In genomic region chr13:103960011-103960410, GRCh38 we compare ENCODE assay signal across 33 cellular contexts.
"Had no signal": no experiment of that assay in that cellular context is flagged by ENCODE, and none has a peak within 500 bp of the region (broad histone marks: within the 10 kb centered on the region; RNA-seq: fewer than 3 reads in every experiment).

No MANE protein-coding gene starts in this region.

- H3K9me3 Mint-ChIP-seq: brain had no signal

- H3K4me1 Mint-ChIP-seq: activated B cell treated with CpG ODN at 0.5 μM for 24 hours; activated CD4-positive, alpha-beta memory T cell treated with anti-CD3 and anti-CD28 coated beads, Interleukin-2, amount 10 ng/mL, durations not matched to agents 7 days and 5 days; activated CD4-positive, alpha-beta T cell treated with anti-CD3 and anti-CD28 coated beads for 36 hours; activated CD4-positive, alpha-beta T cell treated with anti-CD3 and anti-CD28 coated beads, Interleukin-2, amount 10 ng/mL, durations not matched to agents 24 days and 14 days; brain; central memory CD8-positive, alpha-beta T cell; T-helper 17 cell had no signal

- H3K4me1 ChIP-seq: heart left ventricle had no signal

- H3K4me3 Mint-ChIP-seq: activated B cell treated with CpG ODN at 0.5 μM for 24 hours; activated CD4-positive, alpha-beta memory T cell treated with anti-CD3 and anti-CD28 coated beads, Interleukin-2, amount 10 ng/mL, durations not matched to agents 7 days and 5 days; activated CD4-positive, alpha-beta T cell treated with anti-CD3 and anti-CD28 coated beads for 36 hours; activated CD4-positive, alpha-beta T cell treated with anti-CD3 and anti-CD28 coated beads, Interleukin-2, amount 10 ng/mL, durations not matched to agents 24 days and 14 days; activated naive CD8-positive, alpha-beta T cell; activated T-cell treated with anti-CD3 and anti-CD28 coated beads, Interleukin-2, amount 50 U/mL, for 24 hours; activated T-cell treated with anti-CD3 and anti-CD28 coated beads, Interleukin-2, amount 50 U/mL, for 72 hours; brain; central memory CD8-positive, alpha-beta T cell; dendritic cell treated with granulocyte-macrophage colony-stimulating factor and Interleukin-4, amounts not matched to agents 40 ng/mL and 50 ng/mL, for 4 days; effector memory CD8-positive, alpha-beta T cell; T-helper 17 cell; T-helper 2 cell treated with Interferon-gamma antibody and Interleukin-4, amounts not matched to agents 5 μg/mL and 100 μg/mL, for 36 hours had no signal

- H3K27me3 Mint-ChIP-seq: activated B cell treated with CpG ODN at 0.5 μM for 24 hours; activated CD4-positive, alpha-beta memory T cell treated with anti-CD3 and anti-CD28 coated beads, Interleukin-2, amount 10 ng/mL, durations not matched to agents 7 days and 5 days; activated CD4-positive, alpha-beta T cell treated with anti-CD3 and anti-CD28 coated beads for 36 hours; activated CD4-positive, alpha-beta T cell treated with anti-CD3 and anti-CD28 coated beads, Interleukin-2, amount 10 ng/mL, durations not matched to agents 24 days and 14 days; activated naive CD8-positive, alpha-beta T cell; activated T-cell treated with anti-CD3 and anti-CD28 coated beads, Interleukin-2, amount 50 U/mL, for 24 hours; brain; central memory CD8-positive, alpha-beta T cell; dendritic cell treated with granulocyte-macrophage colony-stimulating factor and Interleukin-4, amounts not matched to agents 40 ng/mL and 50 ng/mL, for 4 days; effector memory CD8-positive, alpha-beta T cell; T-helper 17 cell had no signal

- H3K27ac ChIP-seq: breast epithelium, coronary artery, heart left ventricle, WERI-Rb-1 had no signal

- H3K9me3 ChIP-seq: breast epithelium, gastrocnemius medialis, heart left ventricle had no signal

- H3K36me3 ChIP-seq: breast epithelium, gastrocnemius medialis, heart left ventricle, WERI-Rb-1 had no signal

- H3K36me3 Mint-ChIP-seq: activated naive CD8-positive, alpha-beta T cell; brain had no signal

- H3K27me3 ChIP-seq: breast epithelium, gastrocnemius medialis, heart left ventricle had no signal

- ATAC-seq: activated CD4-positive, alpha-beta T cell treated with anti-CD3 and anti-CD28 coated beads for 36 hours; activated T-cell treated with anti-CD3 and anti-CD28 coated beads, Interleukin-2, amount 50 U/mL, for 72 hours; effector memory CD8-positive, alpha-beta T cell; esophagus mucosa; heart left ventricle; T-helper 17 cell had no signal

- H3K4me3 ChIP-seq: breast epithelium, coronary artery, gastrocnemius medialis, heart left ventricle had no signal

- H3K27ac Mint-ChIP-seq: activated B cell treated with CpG ODN at 0.5 μM for 24 hours; activated CD4-positive, alpha-beta memory T cell treated with anti-CD3 and anti-CD28 coated beads, Interleukin-2, amount 10 ng/mL, durations not matched to agents 7 days and 5 days; activated CD4-positive, alpha-beta T cell treated with anti-CD3 and anti-CD28 coated beads for 36 hours; activated CD4-positive, alpha-beta T cell treated with anti-CD3 and anti-CD28 coated beads, Interleukin-2, amount 10 ng/mL, durations not matched to agents 24 days and 14 days; activated naive CD8-positive, alpha-beta T cell; activated T-cell treated with anti-CD3 and anti-CD28 coated beads, Interleukin-2, amount 50 U/mL, for 24 hours; activated T-cell treated with anti-CD3 and anti-CD28 coated beads, Interleukin-2, amount 50 U/mL, for 72 hours; brain; dendritic cell treated with granulocyte-macrophage colony-stimulating factor and Interleukin-4, amounts not matched to agents 40 ng/mL and 50 ng/mL, for 4 days; effector memory CD8-positive, alpha-beta T cell; T-helper 17 cell; T-helper 2 cell treated with Interferon-gamma antibody and Interleukin-4, amounts not matched to agents 5 μg/mL and 100 μg/mL, for 36 hours had no signal

- DNase-seq: activated B cell treated with CpG ODN at 0.5 μM for 24 hours; activated CD4-positive, alpha-beta memory T cell treated with anti-CD3 and anti-CD28 coated beads, Interleukin-2, amount 10 ng/mL, durations not matched to agents 7 days and 5 days; activated CD4-positive, alpha-beta T cell treated with anti-CD3 and anti-CD28 coated beads for 36 hours; activated CD4-positive, alpha-beta T cell treated with anti-CD3 and anti-CD28 coated beads, Interleukin-2, amount 10 ng/mL, durations not matched to agents 24 days and 14 days; activated CD4-positive, alpha-beta T cell treated with anti-CD3 and anti-CD28 coated beads, Interleukin-2, amount 50 U/mL, for 4 hours; activated CD4-positive, CD25-positive, alpha-beta regulatory T cell treated with anti-CD3 and anti-CD28 coated beads, Interleukin-2, amount 50 U/mL, for 72 hours; activated CD8-positive, alpha-beta memory T cell treated with anti-CD3 and anti-CD28 coated beads, Interleukin-2, amount 50 U/mL, for 48 hours; activated gamma-delta T cell; activated naive CD4-positive, alpha-beta T cell; activated naive CD4-positive, alpha-beta T cell treated with anti-CD3 and anti-CD28 coated beads, Interleukin-2, amount 50 U/mL, for 16 hours; activated T-cell treated with anti-CD3 and anti-CD28 coated beads for 4 hours; activated T-cell treated with anti-CD3 and anti-CD28 coated beads, Interleukin-2, amount 50 U/mL, for 24 hours; activated T-cell treated with anti-CD3 and anti-CD28 coated beads, Interleukin-2, amount 50 U/mL, for 72 hours; amniotic stem cell; anterior cingulate cortex; effector CD4-positive, alpha-beta T cell; effector memory CD8-positive, alpha-beta T cell; foreskin fibroblast; gastrocnemius medialis; glutamatergic neuron; heart left ventricle; T-helper 1 cell; T-helper 17 cell; T1000; WERI-Rb-1 had no signal
